Comparison of ENCODE assay signal across 8 cellular contexts in genomic region chr16:4506450-4506849, GRCh38. TPM values are rescaled to one million over a fixed set of nuclear protein-coding genes. Genes with fewer than 3 reads are reported as not detected.
DNase-seq lines count a peak whose midpoint lies in the region; FAIRE-seq and TF ChIP-seq lines count a peak whose summit lies in the region.

No MANE protein-coding gene starts in this region.

- H3K9me2 ChIP-seq in hepatocyte (replicated peaks; ENCODE audit: insufficient read depth): no peaks in the 10 kb centered on the region

- no peak overlapping the region for H3K27ac ChIP-seq in astrocyte (ENCODE audit: low read depth, low read length)
- no peak overlapping the region for H3K27ac ChIP-seq in hepatocyte
- H3K27ac ChIP-seq in smooth muscle cell (ENCODE audit: low read depth): no peak overlapping the region

- peaks cover 20% of the 10 kb centered on the region for H3K36me3 ChIP-seq in astrocyte (ENCODE audit: insufficient read depth, low read length)
- H3K36me3 ChIP-seq in hepatocyte (replicated peaks; ENCODE audit: insufficient read depth, low read depth): no peaks in the 10 kb centered on the region
- H3K36me3 ChIP-seq in smooth muscle cell (ENCODE audit: low read depth): no peaks in the 10 kb centered on the region

- H3K4me1 Mint-ChIP-seq in astrocyte (ENCODE audit: low read depth, unreplicated experiment): peaks cover 20% of the 10 kb centered on the region

- H3K4me2 ChIP-seq in astrocyte (ENCODE audit: low read length) (no peak overlapping the region), hepatocyte (no peak overlapping the region), smooth muscle cell (no peak overlapping the region)

- H3K27ac Mint-ChIP-seq in astrocyte (ENCODE audit: unreplicated experiment): no peak overlapping the region

- no peaks in the 10 kb centered on the region for H3K27me3 ChIP-seq in astrocyte (ENCODE audit: insufficient read depth, low read length)
- H3K27me3 ChIP-seq in hepatocyte: no peaks in the 10 kb centered on the region
- H3K27me3 ChIP-seq in smooth muscle cell (ENCODE audit: low read depth): no peaks in the 10 kb centered on the region

- H4K20me1 ChIP-seq in astrocyte (ENCODE audit: insufficient read depth, low read length) (peaks cover 62% of the 10 kb centered on the region), hepatocyte (ENCODE audit: insufficient read depth, poor library complexity, severe bottlenecking) (no peaks in the 10 kb centered on the region), smooth muscle cell (ENCODE audit: low read depth) (peaks cover 56% of the 10 kb centered on the region)

- H3K9me3 ChIP-seq in astrocyte (ENCODE audit: insufficient read depth, low read depth, low read length): no peaks in the 10 kb centered on the region
- H3K9me3 ChIP-seq in hepatocyte (ENCODE audit: low read depth): no peaks in the 10 kb centered on the region
- H3K9me3 ChIP-seq in smooth muscle cell (replicated peaks; ENCODE audit: low read depth): no peaks in the 10 kb centered on the region

- DNase-seq in ACHN: peak; percentile 79
- peak; percentile 80 for DNase-seq in GM13976 (ENCODE audit: low spot score)
- DNase-seq in NAMALWA (ENCODE audit: low spot score): peak; percentile 79
- DNase-seq in T-helper 1 cell: peak in 4 of 5 donors; percentile 47 to 77 (median 50)
- DNase-seq in astrocyte (ENCODE audit: low read depth): peak; percentile 61
- peak; percentile 87 for DNase-seq in hepatocyte (ENCODE audit: low spot score)
- no peak for DNase-seq in smooth muscle cell (lab: John Stamatoyannopoulos, UW; ENCODE audit: unreplicated experiment)
- no peak for DNase-seq in T1000 (lab: John Stamatoyannopoulos, UW)

- peaks cover 4% of the 10 kb centered on the region for H3K4me1 ChIP-seq in astrocyte (ENCODE audit: insufficient read depth, low read length)
- H3K4me1 ChIP-seq in hepatocyte (ENCODE audit: insufficient read depth): peaks cover 6% of the 10 kb centered on the region
- peaks cover 2% of the 10 kb centered on the region for H3K4me1 ChIP-seq in smooth muscle cell (ENCODE audit: low read depth)

- in situ Hi-C loops in ACHN (cut with HindIII; ENCODE audit: low pct_ligation_motif_present, low pct_unique_long_range_greater_than_20kb, low sequenced_read_pairs): no loop called here
- in situ Hi-C loops in GM13976 (cut with MboI; ENCODE audit: low sequenced_read_pairs, unreplicated experiment): no loop called here

- peak overlapping the region; percentile 11 for H3K9ac ChIP-seq in astrocyte (ENCODE audit: low read length)
- H3K9ac ChIP-seq in smooth muscle cell (ENCODE audit: low read depth): no peak overlapping the region

- no peak overlapping the region for H2AFZ ChIP-seq in astrocyte (ENCODE audit: low read depth, low read length)
- no peak overlapping the region for H2AFZ ChIP-seq in hepatocyte
- H2AFZ ChIP-seq in smooth muscle cell (ENCODE audit: low read depth): no peak overlapping the region

- peaks cover 34% of the 10 kb centered on the region for H3K79me2 ChIP-seq in astrocyte (ENCODE audit: insufficient read depth, low read length)
- H3K79me2 ChIP-seq in hepatocyte: peaks cover 24% of the 10 kb centered on the region
- peaks cover 18% of the 10 kb centered on the region for H3K79me2 ChIP-seq in smooth muscle cell (ENCODE audit: low read depth)

- peaks cover 4% of the 10 kb centered on the region for H3K36me3 Mint-ChIP-seq in astrocyte (ENCODE audit: low read depth, unreplicated experiment)

- no peaks in the 10 kb centered on the region for H3K27me3 Mint-ChIP-seq in astrocyte (ENCODE audit: low read depth, unreplicated experiment)

- TF ChIP-seq CTCF in GM13976 (IDR thresholded peaks at IDR 0.05; ENCODE audit: borderline replicate concordance, control extremely low read depth, extremely low read depth, insufficient read depth, missing control alignments) (peak; percentile 71), astrocyte (IDR thresholded peaks at IDR 0.05; ENCODE audit: insufficient read depth, low read depth, low read length) (peak; percentile 92), hepatocyte (IDR thresholded peaks at IDR 0.05; ENCODE audit: poor library complexity) (peak; percentile 75), smooth muscle cell (IDR thresholded peaks at IDR 0.05; ENCODE audit: borderline replicate concordance, insufficient read depth, poor library complexity, severe bottlenecking) (peak; percentile 76)

- peak; percentile 72 for FAIRE-seq in astrocyte (lab: Jason Lieb, UNC)

- no peak overlapping the region for H3K4me3 Mint-ChIP-seq in astrocyte (ENCODE audit: unreplicated experiment)

- no peaks in the 10 kb centered on the region for H3K9me3 Mint-ChIP-seq in astrocyte (ENCODE audit: unreplicated experiment)

- H3K4me3 ChIP-seq in astrocyte (ENCODE audit: insufficient read depth, low read depth, low read length) (no peak overlapping the region), hepatocyte (no peak overlapping the region), smooth muscle cell (no peak overlapping the region)

- H3F3A ChIP-seq in smooth muscle cell (ENCODE audit: low read depth): no peaks in the 10 kb centered on the region

- 2% methylated on average over 3 of the region's 3 CpGs for WGBS in hepatocyte (ENCODE audit: low lambda C conversion rate, missing lambda C conversion rate)
- 6% methylated on average over 3 of the region's 3 CpGs for WGBS in smooth muscle cell (ENCODE audit: low lambda C conversion rate)

RNA-seq across cellular contexts. Expression of gene HMOX2, which starts 30.3 kb away (rescaled TPM):
- 53.1 and 64.9 TPM in 2 replicates for total RNA-seq in astrocyte
- total RNA-seq in hepatocyte: 57.7 and 68.8 TPM in 2 replicates
- 108 TPM in 2 replicates for polyA plus RNA-seq in hepatocyte
- total RNA-seq in smooth muscle cell: 26.7 and 35.3 TPM in 2 replicates
- polyA plus RNA-seq in smooth muscle cell: 54.2 and 62.6 TPM in 2 replicates

RNA-seq across cellular contexts. Expression of gene NMRAL1, which starts 32.0 kb away (rescaled TPM):
- 28.5 and 31.2 TPM in 2 replicates for total RNA-seq in astrocyte
- 42.7 and 47.6 TPM in 2 replicates for total RNA-seq in hepatocyte
- 47.5 and 49.5 TPM in 2 replicates for polyA plus RNA-seq in hepatocyte
- 27.1 and 35.6 TPM in 2 replicates for total RNA-seq in smooth muscle cell
- polyA plus RNA-seq in smooth muscle cell: 51.8 and 64.3 TPM in 2 replicates

RNA-seq across cellular contexts. Expression of gene CDIP1, which starts 32.1 kb away (rescaled TPM):
- total RNA-seq in astrocyte (56.9 and 64.7 TPM in 2 replicates), hepatocyte (19.7 and 22.0 TPM in 2 replicates), smooth muscle cell (17.7 and 19.7 TPM in 2 replicates)
- polyA plus RNA-seq in hepatocyte (29.3 and 33.3 TPM in 2 replicates), smooth muscle cell (36.9 and 40.9 TPM in 2 replicates)

RNA-seq across cellular contexts. Expression of gene C16orf96, which starts 49.7 kb away (rescaled TPM):
- total RNA-seq in astrocyte (0.20 and 0.38 TPM in 2 replicates), hepatocyte (0.12 and 0.20 TPM in 2 replicates), smooth muscle cell (0.09 TPM in 1 of 2 replicates, not detected in the other)
- polyA plus RNA-seq in hepatocyte (0.15 TPM in 1 of 2 replicates, not detected in the other), smooth muscle cell (0.32 TPM in 1 of 2 replicates, not detected in the other)

Comparison
In these comparisons a context has a peak if more than half of its experiments do, and no peak if none do; other contexts are left out.
1. DNase-seq: peak in ACHN (single experiment), GM13976 (single experiment), NAMALWA (single experiment), T-helper 1 cell (4 of 5), astrocyte (single experiment) and hepatocyte (single experiment); none in smooth muscle cell (single experiment) and T1000 (single experiment).
2. Peak in every context shown above with its lines, with median percentiles within 50 percentile points of each other: CTCF ChIP-seq.